ENCODE assay signal across 2 cellular contexts in the genomic region with DNA sequence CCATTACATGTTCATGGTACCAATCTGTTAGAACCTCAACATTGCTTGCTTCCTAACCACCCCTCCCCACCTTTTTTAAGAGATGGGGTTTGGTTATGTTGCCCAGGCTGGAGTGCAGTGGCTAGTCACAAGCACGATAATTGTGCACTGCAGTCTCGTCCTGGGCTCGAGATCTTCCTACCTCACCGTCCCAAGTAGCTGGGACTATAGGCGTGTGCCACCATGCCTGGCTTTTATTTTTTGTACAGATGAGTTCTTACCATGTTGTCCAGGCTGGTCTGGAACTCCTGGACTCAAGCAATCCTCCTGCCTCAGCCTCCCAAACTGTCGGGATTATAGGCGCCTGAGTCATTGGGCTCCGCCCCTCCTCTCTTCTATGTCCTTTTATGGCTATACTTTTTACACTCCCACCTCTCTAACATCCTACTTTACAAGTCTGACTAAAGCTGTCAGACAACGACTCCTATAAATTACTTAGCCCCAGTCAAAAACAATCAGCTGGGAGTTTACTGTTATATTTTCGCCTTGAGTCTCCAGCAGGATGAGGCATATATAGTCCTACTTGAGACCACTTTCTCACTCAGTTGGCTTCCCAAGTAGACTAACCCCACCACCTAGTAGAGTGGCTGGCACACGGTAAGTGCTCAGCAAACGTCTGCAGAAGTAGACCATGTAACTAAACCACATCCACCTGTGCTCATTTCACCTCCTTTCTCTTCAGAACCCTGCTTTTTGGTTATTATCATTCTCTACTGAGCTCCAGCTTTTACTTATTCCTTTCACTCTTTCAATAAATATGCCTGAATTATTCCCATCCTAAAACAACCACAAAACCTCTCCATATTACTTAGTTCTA.
TF ChIP-seq lines count a peak whose summit lies in the region.

No MANE protein-coding gene starts in this region.

TF ChIP-seq in GM12891, 5 proteins besides CTCF, POLR2A, EP300 and RAD21 (continued from another document):
- TF ChIP-seq SPI1 (IDR thresholded peaks at IDR 0.05; ENCODE audit: low read depth, low read length) (no peak), POLR2AphosphoS5 (IDR thresholded peaks at IDR 0.05; ENCODE audit: low read depth, low read length) (no peak; the same call in 1 of the 2 replicates), PAX5 (IDR thresholded peaks at IDR 0.05; ENCODE audit: insufficient read depth, low read length, severe bottlenecking) (no peak), POU2F2 (IDR thresholded peaks at IDR 0.05; ENCODE audit: low read depth, low read length) (no peak)

TF ChIP-seq in K562, 482 proteins besides CTCF, POLR2A, EP300 and RAD21 (continued from another document and continues in another):
- TF ChIP-seq, protein P1, sequence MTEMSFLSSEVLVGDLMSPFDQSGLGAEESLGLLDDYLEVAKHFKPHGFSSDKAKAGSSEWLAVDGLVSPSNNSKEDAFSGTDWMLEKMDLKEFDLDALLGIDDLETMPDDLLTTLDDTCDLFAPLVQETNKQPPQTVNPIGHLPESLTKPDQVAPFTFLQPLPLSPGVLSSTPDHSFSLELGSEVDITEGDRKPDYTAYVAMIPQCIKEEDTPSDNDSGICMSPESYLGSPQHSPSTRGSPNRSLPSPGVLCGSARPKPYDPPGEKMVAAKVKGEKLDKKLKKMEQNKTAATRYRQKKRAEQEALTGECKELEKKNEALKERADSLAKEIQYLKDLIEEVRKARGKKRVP (CRISPR knock-in tag; IDR thresholded peaks at IDR 0.05) = no peak
- peak; percentile 80 for TF ChIP-seq BACH1 (tag; IDR thresholded peaks at IDR 0.05)
- TF ChIP-seq LEF1 (IDR thresholded peaks at IDR 0.05) = peak; percentile 60; the same call in 1 of the 2 replicates
- TF ChIP-seq TEAD2 (tag; IDR thresholded peaks at IDR 0.05) = no peak
- TF ChIP-seq HEY1 (CRISPR knock-in tag; IDR thresholded peaks at IDR 0.05; ENCODE audit: borderline replicate concordance) = no peak
- no peak for TF ChIP-seq ZNF184 (CRISPR knock-in tag; IDR thresholded peaks at IDR 0.05)
- no peak for TF ChIP-seq NR2C1 (IDR thresholded peaks at IDR 0.05)
- TF ChIP-seq NR2C1 (tag; IDR thresholded peaks at IDR 0.05) = peak; percentile 71
- peak; percentile 95 for TF ChIP-seq ZNF589 (CRISPR knock-in tag; IDR thresholded peaks at IDR 0.05; ENCODE audit: low read depth)
- TF ChIP-seq POU5F1 (IDR thresholded peaks at IDR 0.05; ENCODE audit: borderline replicate concordance, low read depth, low read length, partially characterized antibody) = no peak
- peak; percentile 90 for TF ChIP-seq FOSL1 (tag; conservative IDR thresholded peaks at IDR 0.05)
- TF ChIP-seq, protein P2, sequence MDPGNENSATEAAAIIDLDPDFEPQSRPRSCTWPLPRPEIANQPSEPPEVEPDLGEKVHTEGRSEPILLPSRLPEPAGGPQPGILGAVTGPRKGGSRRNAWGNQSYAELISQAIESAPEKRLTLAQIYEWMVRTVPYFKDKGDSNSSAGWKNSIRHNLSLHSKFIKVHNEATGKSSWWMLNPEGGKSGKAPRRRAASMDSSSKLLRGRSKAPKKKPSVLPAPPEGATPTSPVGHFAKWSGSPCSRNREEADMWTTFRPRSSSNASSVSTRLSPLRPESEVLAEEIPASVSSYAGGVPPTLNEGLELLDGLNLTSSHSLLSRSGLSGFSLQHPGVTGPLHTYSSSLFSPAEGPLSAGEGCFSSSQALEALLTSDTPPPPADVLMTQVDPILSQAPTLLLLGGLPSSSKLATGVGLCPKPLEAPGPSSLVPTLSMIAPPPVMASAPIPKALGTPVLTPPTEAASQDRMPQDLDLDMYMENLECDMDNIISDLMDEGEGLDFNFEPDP (CRISPR knock-in tag; IDR thresholded peaks at IDR 0.05) = 0 out of 2 replicates have a peak, but pooled peaks have one; percentile 5
- peak; percentile 89 for TF ChIP-seq DMBX1 (CRISPR knock-in tag; IDR thresholded peaks at IDR 0.05; ENCODE audit: borderline replicate concordance)
- peak; percentile 79; the same call in 1 of the 2 replicates for TF ChIP-seq GTF2E2 (tag; IDR thresholded peaks at IDR 0.05)
- TF ChIP-seq ZNF740 (CRISPR knock-in tag; IDR thresholded peaks at IDR 0.05) = no peak
- no peak for TF ChIP-seq ZNF740 (tag; IDR thresholded peaks at IDR 0.05)
- no peak for TF ChIP-seq ZBED1 (IDR thresholded peaks at IDR 0.05)
- 0 out of 2 replicates have a peak, but pooled peaks have one; percentile 39 for TF ChIP-seq MTA3 (IDR thresholded peaks at IDR 0.05; ENCODE audit: borderline replicate concordance)
- no peak for TF ChIP-seq ARID3B (CRISPR knock-in tag; IDR thresholded peaks at IDR 0.05; ENCODE audit: borderline replicate concordance)
- TF ChIP-seq, protein P3, sequence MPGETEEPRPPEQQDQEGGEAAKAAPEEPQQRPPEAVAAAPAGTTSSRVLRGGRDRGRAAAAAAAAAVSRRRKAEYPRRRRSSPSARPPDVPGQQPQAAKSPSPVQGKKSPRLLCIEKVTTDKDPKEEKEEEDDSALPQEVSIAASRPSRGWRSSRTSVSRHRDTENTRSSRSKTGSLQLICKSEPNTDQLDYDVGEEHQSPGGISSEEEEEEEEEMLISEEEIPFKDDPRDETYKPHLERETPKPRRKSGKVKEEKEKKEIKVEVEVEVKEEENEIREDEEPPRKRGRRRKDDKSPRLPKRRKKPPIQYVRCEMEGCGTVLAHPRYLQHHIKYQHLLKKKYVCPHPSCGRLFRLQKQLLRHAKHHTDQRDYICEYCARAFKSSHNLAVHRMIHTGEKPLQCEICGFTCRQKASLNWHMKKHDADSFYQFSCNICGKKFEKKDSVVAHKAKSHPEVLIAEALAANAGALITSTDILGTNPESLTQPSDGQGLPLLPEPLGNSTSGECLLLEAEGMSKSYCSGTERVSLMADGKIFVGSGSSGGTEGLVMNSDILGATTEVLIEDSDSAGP (CRISPR knock-in tag; IDR thresholded peaks at IDR 0.05) = peak; percentile 63; the same call in 1 of the 2 replicates
- no peak for TF ChIP-seq MIER1 (IDR thresholded peaks at IDR 0.05; ENCODE audit: low read depth)
- peak; percentile 50; the same call in 1 of the 2 replicates for TF ChIP-seq PTRF (tag; IDR thresholded peaks at IDR 0.05)
- TF ChIP-seq NCOA2 (IDR thresholded peaks at IDR 0.05; ENCODE audit: partially characterized antibody in 2 of 2) = no peak
- TF ChIP-seq, protein P4, sequence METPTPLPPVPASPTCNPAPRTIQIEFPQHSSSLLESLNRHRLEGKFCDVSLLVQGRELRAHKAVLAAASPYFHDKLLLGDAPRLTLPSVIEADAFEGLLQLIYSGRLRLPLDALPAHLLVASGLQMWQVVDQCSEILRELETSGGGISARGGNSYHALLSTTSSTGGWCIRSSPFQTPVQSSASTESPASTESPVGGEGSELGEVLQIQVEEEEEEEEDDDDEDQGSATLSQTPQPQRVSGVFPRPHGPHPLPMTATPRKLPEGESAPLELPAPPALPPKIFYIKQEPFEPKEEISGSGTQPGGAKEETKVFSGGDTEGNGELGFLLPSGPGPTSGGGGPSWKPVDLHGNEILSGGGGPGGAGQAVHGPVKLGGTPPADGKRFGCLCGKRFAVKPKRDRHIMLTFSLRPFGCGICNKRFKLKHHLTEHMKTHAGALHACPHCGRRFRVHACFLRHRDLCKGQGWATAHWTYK (CRISPR knock-in tag; IDR thresholded peaks at IDR 0.05) = peak; percentile 76
- TF ChIP-seq, protein P5, sequence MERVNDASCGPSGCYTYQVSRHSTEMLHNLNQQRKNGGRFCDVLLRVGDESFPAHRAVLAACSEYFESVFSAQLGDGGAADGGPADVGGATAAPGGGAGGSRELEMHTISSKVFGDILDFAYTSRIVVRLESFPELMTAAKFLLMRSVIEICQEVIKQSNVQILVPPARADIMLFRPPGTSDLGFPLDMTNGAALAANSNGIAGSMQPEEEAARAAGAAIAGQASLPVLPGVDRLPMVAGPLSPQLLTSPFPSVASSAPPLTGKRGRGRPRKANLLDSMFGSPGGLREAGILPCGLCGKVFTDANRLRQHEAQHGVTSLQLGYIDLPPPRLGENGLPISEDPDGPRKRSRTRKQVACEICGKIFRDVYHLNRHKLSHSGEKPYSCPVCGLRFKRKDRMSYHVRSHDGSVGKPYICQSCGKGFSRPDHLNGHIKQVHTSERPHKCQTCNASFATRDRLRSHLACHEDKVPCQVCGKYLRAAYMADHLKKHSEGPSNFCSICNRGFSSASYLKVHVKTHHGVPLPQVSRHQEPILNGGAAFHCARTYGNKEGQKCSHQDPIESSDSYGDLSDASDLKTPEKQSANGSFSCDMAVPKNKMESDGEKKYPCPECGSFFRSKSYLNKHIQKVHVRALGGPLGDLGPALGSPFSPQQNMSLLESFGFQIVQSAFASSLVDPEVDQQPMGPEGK (CRISPR knock-in tag; IDR thresholded peaks at IDR 0.05; ENCODE audit: borderline replicate concordance) = no peak
- TF ChIP-seq PYGO2 (tag; IDR thresholded peaks at IDR 0.05) = peak; percentile 24; the same call in 1 of the 2 replicates
- 0 out of 2 replicates have a peak, but pooled peaks have one; percentile 22 for TF ChIP-seq KLF1 (tag; IDR thresholded peaks at IDR 0.05)
- TF ChIP-seq ZNF431 (CRISPR knock-in tag; IDR thresholded peaks at IDR 0.05) = 0 out of 2 replicates have a peak, but pooled peaks have one; percentile 26
- no peak for TF ChIP-seq MXI1 (IDR thresholded peaks at IDR 0.05; ENCODE audit: low read depth, low read length)
- peak; percentile 96 for TF ChIP-seq ZNF175 (CRISPR knock-in tag; IDR thresholded peaks at IDR 0.05; ENCODE audit: low read depth)
- TF ChIP-seq JUND (IDR thresholded peaks at IDR 0.05; ENCODE audit: borderline replicate concordance, low read depth, low read length) = peak; percentile 40; the same call in 1 of the 2 replicates
- no peak for TF ChIP-seq JUND (tag; IDR thresholded peaks at IDR 0.05; ENCODE audit: borderline replicate concordance, low read depth, low read length)
- TF ChIP-seq XRCC4 (IDR thresholded peaks at IDR 0.05; ENCODE audit: extremely low read depth, insufficient read depth, insufficient read length) = no peak
- TF ChIP-seq RBFOX2 (IDR thresholded peaks at IDR 0.05; ENCODE audit: low read depth, low read length) = 0 out of 2 replicates have a peak, but pooled peaks have one; percentile 13
- TF ChIP-seq, protein P6, sequence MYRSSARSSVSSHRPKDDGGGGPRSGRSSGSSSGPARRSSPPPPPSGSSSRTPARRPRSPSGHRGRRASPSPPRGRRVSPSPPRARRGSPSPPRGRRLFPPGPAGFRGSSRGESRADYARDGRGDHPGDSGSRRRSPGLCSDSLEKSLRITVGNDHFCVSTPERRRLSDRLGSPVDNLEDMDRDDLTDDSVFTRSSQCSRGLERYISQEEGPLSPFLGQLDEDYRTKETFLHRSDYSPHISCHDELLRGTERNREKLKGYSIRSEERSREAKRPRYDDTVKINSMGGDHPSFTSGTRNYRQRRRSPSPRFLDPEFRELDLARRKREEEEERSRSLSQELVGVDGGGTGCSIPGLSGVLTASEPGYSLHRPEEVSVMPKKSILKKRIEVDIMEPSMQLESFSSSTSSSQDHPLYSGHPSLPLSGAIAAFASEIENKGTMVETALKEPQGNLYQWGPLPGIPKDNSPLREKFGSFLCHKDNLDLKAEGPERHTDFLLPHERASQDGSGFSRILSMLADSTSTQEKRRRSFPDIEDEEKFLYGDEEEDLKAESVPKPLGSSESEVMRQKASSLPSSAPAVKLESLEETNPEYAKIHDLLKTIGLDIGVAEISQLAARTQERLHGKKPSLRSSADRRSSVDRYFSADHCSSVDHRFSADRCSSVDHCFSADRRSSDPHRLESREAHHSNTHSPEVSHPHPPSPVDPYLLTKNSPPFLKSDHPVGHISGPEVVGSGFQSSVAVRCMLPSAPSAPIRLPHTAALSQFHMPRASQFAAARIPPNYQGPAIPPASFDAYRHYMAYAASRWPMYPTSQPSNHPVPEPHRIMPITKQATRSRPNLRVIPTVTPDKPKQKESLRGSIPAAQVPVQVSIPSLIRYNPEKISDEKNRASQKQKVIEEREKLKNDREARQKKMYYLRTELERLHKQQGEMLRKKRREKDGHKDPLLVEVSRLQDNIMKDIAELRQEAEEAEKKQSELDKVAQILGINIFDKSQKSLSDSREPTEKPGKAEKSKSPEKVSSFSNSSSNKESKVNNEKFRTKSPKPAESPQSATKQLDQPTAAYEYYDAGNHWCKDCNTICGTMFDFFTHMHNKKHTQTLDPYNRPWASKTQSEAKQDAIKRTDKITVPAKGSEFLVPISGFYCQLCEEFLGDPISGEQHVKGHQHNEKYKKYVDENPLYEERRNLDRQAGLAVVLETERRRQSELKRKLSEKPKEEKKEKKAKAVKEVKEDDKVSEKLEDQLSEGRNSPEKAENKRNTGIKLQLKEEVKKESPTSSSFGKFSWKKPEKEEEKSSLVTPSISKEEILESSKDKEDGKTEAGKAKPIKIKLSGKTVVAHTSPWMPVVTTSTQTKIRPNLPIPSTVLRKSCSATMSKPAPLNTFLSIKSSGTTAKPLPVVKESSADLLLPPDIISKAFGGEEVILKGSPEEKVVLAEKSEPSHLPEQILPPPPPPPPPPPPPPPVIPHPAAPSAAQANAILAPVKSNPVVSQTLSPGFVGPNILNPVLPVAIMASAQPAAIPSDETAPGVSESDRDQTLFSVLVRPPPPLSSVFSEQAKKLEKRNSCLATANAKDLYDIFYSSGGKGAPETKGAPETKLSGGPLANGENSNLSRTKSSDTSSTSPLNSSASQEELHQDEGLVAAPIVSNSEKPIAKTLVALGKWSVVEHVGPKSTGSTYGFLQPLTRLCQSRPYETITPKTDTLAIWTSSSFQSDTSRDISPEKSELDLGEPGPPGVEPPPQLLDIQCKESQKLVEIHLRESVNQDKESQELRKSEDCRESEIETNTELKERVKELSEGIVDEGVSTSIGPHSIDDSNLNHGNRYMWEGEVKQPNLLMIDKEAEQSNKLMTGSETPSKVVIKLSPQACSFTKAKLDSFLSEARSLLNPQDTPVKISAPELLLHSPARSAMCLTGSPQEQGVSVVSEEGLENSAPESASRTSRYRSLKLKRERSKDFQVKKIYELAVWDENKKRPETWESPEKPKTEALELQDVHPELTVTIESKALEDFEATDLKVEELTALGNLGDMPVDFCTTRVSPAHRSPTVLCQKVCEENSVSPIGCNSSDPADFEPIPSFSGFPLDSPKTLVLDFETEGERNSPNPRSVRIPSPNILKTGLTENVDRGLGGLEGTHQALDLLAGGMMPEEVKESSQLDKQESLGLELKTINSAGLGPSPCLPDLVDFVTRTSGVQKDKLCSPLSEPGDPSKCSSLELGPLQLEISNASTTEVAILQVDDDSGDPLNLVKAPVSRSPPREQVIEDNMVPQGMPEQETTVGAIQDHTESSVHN (IDR thresholded peaks at IDR 0.05; ENCODE audit: borderline replicate concordance in 1 of 2, low read depth in 1 of 2) = peak in 1 of 2 experiments; percentile 81; a peak in 2 of 4 replicates
- no peak for TF ChIP-seq HLTF (IDR thresholded peaks at IDR 0.05)
- TF ChIP-seq NFRKB (IDR thresholded peaks at IDR 0.05; ENCODE audit: low read depth) = 0 out of 2 replicates have a peak, but pooled peaks have one; percentile 50
